9 cellular contexts compared by ENCODE assay signal in the genomic region with DNA sequence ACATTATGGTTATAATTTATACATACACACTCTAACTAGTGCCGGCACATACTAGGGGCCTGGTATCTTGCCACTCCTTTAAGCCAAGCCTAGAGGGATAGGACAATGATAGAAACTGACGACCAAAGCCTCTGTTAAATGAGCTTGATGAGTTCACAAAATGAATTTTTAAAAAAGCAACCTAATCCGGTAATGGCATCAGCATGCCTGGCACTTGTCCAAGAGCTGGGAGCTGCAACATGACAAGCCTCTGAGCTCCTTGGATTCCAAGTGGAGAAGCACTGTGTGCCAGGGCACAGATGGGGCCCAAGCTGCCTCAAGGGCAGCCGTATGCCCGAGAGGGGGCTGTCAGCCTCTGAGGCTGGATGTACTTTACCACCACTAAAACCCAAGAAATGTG. TPM values are rescaled to one million over a fixed set of nuclear protein-coding genes. Genes with fewer than 3 reads are reported as not detected.
A peak's percentile ranks its signal among the peaks of the same experiment; 100 is the strongest.
DNase-seq lines count a peak whose midpoint lies in the region; ATAC-seq, FAIRE-seq and TF ChIP-seq lines count a peak whose summit lies in the region.
"Had no signal": no experiment of that assay in that cellular context is flagged by ENCODE, and none has a peak within 500 bp of the region (broad histone marks: within the 10 kb centered on the region; RNA-seq: fewer than 3 reads in every experiment).

No MANE protein-coding gene starts in this region.

- TF ChIP-seq POLR2A in GM12892 (IDR thresholded peaks at IDR 0.05; ENCODE audit: low read depth, low read length), result no peak

- POLR2A ChIA-PET in Panc1 (lab: Charles Lee), result no interaction called here
- POLR2A ChIA-PET in HEK293T (lab: Yijun Ruan, JAX), result no interaction called here

- peaks cover 7% of the 10 kb centered on the region; the same call in 1 of the 2 replicates for H4K20me1 ChIP-seq in GM23338 (replicated peaks; ENCODE audit: insufficient read depth)

- no peaks in the 10 kb centered on the region for H3K9me3 Mint-ChIP-seq in GM23338

- H3K4me1 ChIP-seq in GM23338 (ENCODE audit: insufficient read depth) (peaks cover 68% of the 10 kb centered on the region), Panc1 (ENCODE audit: control insufficient read depth, insufficient read depth, low read length) (peaks cover 47% of the 10 kb centered on the region)

- DNase-seq in GM23338 (ENCODE audit: low spot score) (no peak), Panc1 (ENCODE audit: low read depth, low spot score) (no peak), fibroblast of villous mesenchyme (ENCODE audit: low read depth) (peak; percentile 55), skeletal muscle cell (ENCODE audit: low read depth) (peak; percentile 39), GM19238 (ENCODE audit: insufficient read length, low spot score) (no peak), HEK293T (ENCODE audit: extremely low spot score) (no peak), GM12892 (ENCODE audit: insufficient read length) (no peak)
- DNase-seq: foreskin melanocyte had no signal

- in situ Hi-C loops in Panc1 (cut with HindIII; ENCODE audit: low pct_unique_long_range_greater_than_20kb, low sequenced_read_pairs), result no loop called here

- peak overlapping the region; percentile 80 for H3K4me3 Mint-ChIP-seq in GM23338

- peaks cover 5% of the 10 kb centered on the region; the same call in 1 of the 2 replicates for H3K36me3 ChIP-seq in GM23338 (ENCODE audit: insufficient read depth)
- peaks cover 16% of the 10 kb centered on the region for H3K36me3 ChIP-seq in Panc1 (ENCODE audit: control insufficient read depth, insufficient read depth, low read length)

- ATAC-seq in GM23338 (no peak), Panc1 (no peak), GM21723 (IDR thresholded peaks at IDR 0.05; ENCODE audit: unreplicated experiment) (no peak)

- CTCF ChIA-PET in Panc1 (lab: Charles Lee), result interaction anchor here (0.6 kb wide), 1 partner anchor 35 kb away, joined by 3 read pairs; no protein-coding TSS in a partner anchor
- CTCF ChIA-PET in HEK293T (lab: Yijun Ruan, JAX), result no interaction called here

- H3K27me3 Mint-ChIP-seq in GM23338 (ENCODE audit: insufficient read depth, low read depth, poor library complexity), result peaks cover 9% of the 10 kb centered on the region

- no peak for FAIRE-seq in GM12892 (lab: Jason Lieb, UNC)

- no peak overlapping the region for H3K27ac Mint-ChIP-seq in GM23338

- peaks cover 72% of the 10 kb centered on the region for H3K4me1 Mint-ChIP-seq in GM23338

- H3K4me3 ChIP-seq in GM23338, result peak overlapping the region; percentile 62; the same call in 1 of the 2 replicates
- no peak overlapping the region for H3K4me3 ChIP-seq in Panc1 (ENCODE audit: low read depth in 2 of 2, low read length in 2 of 2)
- H3K4me3 ChIP-seq in fibroblast of villous mesenchyme (ENCODE audit: low read depth, low read length), result no peak overlapping the region
- no peak overlapping the region for H3K4me3 ChIP-seq in skeletal muscle cell (ENCODE audit: low read depth, low read length)

- intact Hi-C loops in Panc1 (cut with micrococcal nuclease; ENCODE audit: unreplicated experiment), result no loop called here

- H2AFZ ChIP-seq in GM23338, result no peak overlapping the region

- no peaks in the 10 kb centered on the region for H3K9me3 ChIP-seq in Panc1 (ENCODE audit: control insufficient read depth, insufficient read depth, low read depth, low read length)

- peaks cover 30% of the 10 kb centered on the region for H3K36me3 Mint-ChIP-seq in GM23338 (ENCODE audit: low read depth)

- BruUV-seq in Panc1 (replicated peaks; lab: Mats Ljungman, UMichigan), result no TSS peak

- no peaks in the 10 kb centered on the region for H3K27me3 ChIP-seq in GM23338 (ENCODE audit: insufficient read depth)
- H3K27me3 ChIP-seq in Panc1 (ENCODE audit: control insufficient read depth, insufficient read depth, low read length), result no peaks in the 10 kb centered on the region

- H3K9me2 ChIP-seq in GM23338 (ENCODE audit: insufficient read depth), result no peaks in the 10 kb centered on the region

- H3K4me2 ChIP-seq in GM23338, result peak overlapping the region; percentile 82; the same call in 1 of the 2 replicates

- peaks cover 10% of the 10 kb centered on the region for H3F3A ChIP-seq in GM23338 (replicated peaks; ENCODE audit: low read depth)

- peaks cover 4% of the 10 kb centered on the region for H3K79me2 ChIP-seq in GM23338 (replicated peaks; ENCODE audit: insufficient read depth)

- no peak for TF ChIP-seq CTCF in GM23338 (conservative IDR thresholded peaks at IDR 0.05; ENCODE audit: low read depth in 2 of 2)
- TF ChIP-seq CTCF in Panc1 (IDR thresholded peaks at IDR 0.05), result no peak
- no peak for TF ChIP-seq CTCF in fibroblast of villous mesenchyme (IDR thresholded peaks at IDR 0.05; ENCODE audit: insufficient read depth, low read depth, low read length)

- no peak overlapping the region for H3K27ac ChIP-seq in GM23338 (ENCODE audit: low read depth)
- H3K27ac ChIP-seq in Panc1 (ENCODE audit: low read length), result peak overlapping the region; percentile 62

TF ChIP-seq in GM23338, 12 proteins besides CTCF, POLR2A, EP300 and RAD21 (continues in another document):
- TF ChIP-seq POLR2AphosphoS5 (IDR thresholded peaks at IDR 0.05; ENCODE audit: low read depth) (no peak), ZNF331 (CRISPR knock-in tag; IDR thresholded peaks at IDR 0.05; ENCODE audit: low read depth) (no peak), EZH2phosphoT487 (IDR thresholded peaks at IDR 0.05; ENCODE audit: unreplicated experiment) (no peak), CREB1 (CRISPR knock-in tag; IDR thresholded peaks at IDR 0.05; ENCODE audit: low read depth) (no peak)
- TF ChIP-seq, protein P1, sequence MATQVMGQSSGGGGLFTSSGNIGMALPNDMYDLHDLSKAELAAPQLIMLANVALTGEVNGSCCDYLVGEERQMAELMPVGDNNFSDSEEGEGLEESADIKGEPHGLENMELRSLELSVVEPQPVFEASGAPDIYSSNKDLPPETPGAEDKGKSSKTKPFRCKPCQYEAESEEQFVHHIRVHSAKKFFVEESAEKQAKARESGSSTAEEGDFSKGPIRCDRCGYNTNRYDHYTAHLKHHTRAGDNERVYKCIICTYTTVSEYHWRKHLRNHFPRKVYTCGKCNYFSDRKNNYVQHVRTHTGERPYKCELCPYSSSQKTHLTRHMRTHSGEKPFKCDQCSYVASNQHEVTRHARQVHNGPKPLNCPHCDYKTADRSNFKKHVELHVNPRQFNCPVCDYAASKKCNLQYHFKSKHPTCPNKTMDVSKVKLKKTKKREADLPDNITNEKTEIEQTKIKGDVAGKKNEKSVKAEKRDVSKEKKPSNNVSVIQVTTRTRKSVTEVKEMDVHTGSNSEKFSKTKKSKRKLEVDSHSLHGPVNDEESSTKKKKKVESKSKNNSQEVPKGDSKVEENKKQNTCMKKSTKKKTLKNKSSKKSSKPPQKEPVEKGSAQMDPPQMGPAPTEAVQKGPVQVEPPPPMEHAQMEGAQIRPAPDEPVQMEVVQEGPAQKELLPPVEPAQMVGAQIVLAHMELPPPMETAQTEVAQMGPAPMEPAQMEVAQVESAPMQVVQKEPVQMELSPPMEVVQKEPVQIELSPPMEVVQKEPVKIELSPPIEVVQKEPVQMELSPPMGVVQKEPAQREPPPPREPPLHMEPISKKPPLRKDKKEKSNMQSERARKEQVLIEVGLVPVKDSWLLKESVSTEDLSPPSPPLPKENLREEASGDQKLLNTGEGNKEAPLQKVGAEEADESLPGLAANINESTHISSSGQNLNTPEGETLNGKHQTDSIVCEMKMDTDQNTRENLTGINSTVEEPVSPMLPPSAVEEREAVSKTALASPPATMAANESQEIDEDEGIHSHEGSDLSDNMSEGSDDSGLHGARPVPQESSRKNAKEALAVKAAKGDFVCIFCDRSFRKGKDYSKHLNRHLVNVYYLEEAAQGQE (IDR thresholded peaks at IDR 0.05; ENCODE audit: unreplicated experiment), result no peak

TF ChIP-seq in HEK293T, 16 proteins besides CTCF, POLR2A, EP300 and RAD21:
- TF ChIP-seq ZNF384 (IDR thresholded peaks at IDR 0.05) (no peak), L3MBTL2 (conservative IDR thresholded peaks at IDR 0.05) (no peak), FOXK2 (IDR thresholded peaks at IDR 0.05) (no peak), FOXM1 (IDR thresholded peaks at IDR 0.05; ENCODE audit: borderline replicate concordance) (no peak), ARNT (IDR thresholded peaks at IDR 0.05) (no peak), LEF1 (IDR thresholded peaks at IDR 0.05; ENCODE audit: borderline replicate concordance) (no peak), TARDBP (IDR thresholded peaks at IDR 0.05) (no peak), FOXA1 (IDR thresholded peaks at IDR 0.05) (no peak), BHLHE40 (IDR thresholded peaks at IDR 0.05; ENCODE audit: borderline replicate concordance) (no peak), HDGF (IDR thresholded peaks at IDR 0.05; ENCODE audit: borderline replicate concordance) (no peak), SUZ12 (IDR thresholded peaks at IDR 0.05) (no peak), CTBP1 (IDR thresholded peaks at IDR 0.05; ENCODE audit: borderline replicate concordance) (no peak)
- TF ChIP-seq, protein P2, sequence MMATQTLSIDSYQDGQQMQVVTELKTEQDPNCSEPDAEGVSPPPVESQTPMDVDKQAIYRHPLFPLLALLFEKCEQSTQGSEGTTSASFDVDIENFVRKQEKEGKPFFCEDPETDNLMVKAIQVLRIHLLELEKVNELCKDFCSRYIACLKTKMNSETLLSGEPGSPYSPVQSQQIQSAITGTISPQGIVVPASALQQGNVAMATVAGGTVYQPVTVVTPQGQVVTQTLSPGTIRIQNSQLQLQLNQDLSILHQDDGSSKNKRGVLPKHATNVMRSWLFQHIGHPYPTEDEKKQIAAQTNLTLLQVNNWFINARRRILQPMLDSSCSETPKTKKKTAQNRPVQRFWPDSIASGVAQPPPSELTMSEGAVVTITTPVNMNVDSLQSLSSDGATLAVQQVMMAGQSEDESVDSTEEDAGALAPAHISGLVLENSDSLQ (IDR thresholded peaks at IDR 0.05), result no peak

RNA-seq across cellular contexts. Expression of a gene that starts 9.7 kb away (rescaled TPM):
- total RNA-seq in GM23338 (2014; rRNA removed; shearing (Covaris generic)), result 48.4 and 57.1 TPM in 2 replicates
- polyA plus RNA-seq in GM23338 (2016; fragmentation: Nextera tagmentation; extraction: Ambion mirVana), result 32.2 and 33.5 TPM in 2 replicates
- total RNA-seq in Panc1 (2021; ENCODE audit: unreplicated experiment) (79.3 TPM), fibroblast of villous mesenchyme (43.8 and 54.8 TPM in 2 replicates)
- polyA plus RNA-seq in Panc1 (2012; ENCODE audit: insufficient read length), result 43.0 TPM
- 6.4 TPM for polyA plus RNA-seq in GM12892 (2012; ENCODE audit: missing spikeins)

Comparison
In these comparisons a context has a peak if more than half of its experiments do, and no peak if none do; other contexts are left out.
1. DNase-seq: peak in fibroblast of villous mesenchyme (single experiment) and skeletal muscle cell (single experiment); none in GM23338 (single experiment), Panc1 (single experiment), GM19238 (single experiment), HEK293T (single experiment) and GM12892 (single experiment).